ENCODE assay signal across 11 cellular contexts in genomic region chr1:110262846-110263631, GRCh38. TPM values are rescaled to one million over a fixed set of nuclear protein-coding genes. Genes with fewer than 3 reads are reported as not detected.
DNase-seq lines count a peak whose midpoint lies in the region; ATAC-seq and TF ChIP-seq lines count a peak whose summit lies in the region.
"Had no signal": no experiment of that assay in that cellular context is flagged by ENCODE, and none has a peak within 500 bp of the region (broad histone marks: within the 10 kb centered on the region; RNA-seq: fewer than 3 reads in every experiment).

No MANE protein-coding gene starts in this region.

- H3K36me3 ChIP-seq in ovary, result no peaks in the 10 kb centered on the region
- H3K36me3 ChIP-seq: ascending aorta, BLaER1 had no signal

- H3K27me3 Mint-ChIP-seq in activated naive CD8-positive, alpha-beta T cell treated with anti-CD3 and anti-CD28 coated beads, Interleukin-2, amount 10 ng/mL, durations not matched to agents 7 days and 5 days, result peaks cover 8% of the 10 kb centered on the region
- no peaks in the 10 kb centered on the region for H3K27me3 Mint-ChIP-seq in activated naive CD8-positive, alpha-beta T cell treated with anti-CD3 and anti-CD28 coated beads for 36 hours
- H3K27me3 Mint-ChIP-seq in activated CD8-positive, alpha-beta T cell treated with anti-CD3 and anti-CD28 coated beads for 36 hours, result no peaks in the 10 kb centered on the region

- peaks cover 3% of the 10 kb centered on the region for H3K4me1 Mint-ChIP-seq in activated naive CD8-positive, alpha-beta T cell treated with anti-CD3 and anti-CD28 coated beads, Interleukin-2, amount 10 ng/mL, durations not matched to agents 7 days and 5 days
- peaks cover 9% of the 10 kb centered on the region for H3K4me1 Mint-ChIP-seq in activated naive CD8-positive, alpha-beta T cell treated with anti-CD3 and anti-CD28 coated beads for 36 hours
- no peaks in the 10 kb centered on the region for H3K4me1 Mint-ChIP-seq in activated CD8-positive, alpha-beta T cell treated with anti-CD3 and anti-CD28 coated beads for 36 hours (ENCODE audit: low read depth)
- no peaks in the 10 kb centered on the region for H3K4me1 Mint-ChIP-seq in stimulated activated effector memory CD8-positive, alpha-beta T cell treated with anti-CD3 and anti-CD28 coated beads, Interleukin-12 subunit alpha, Interleukin-12 subunit beta, amount 100 ng/mL, for 72 hours

- H3K9me3 ChIP-seq in ovary, result no peaks in the 10 kb centered on the region
- H3K9me3 ChIP-seq: ascending aorta, BLaER1 had no signal

- no peaks in the 10 kb centered on the region for H3K27me3 ChIP-seq in ovary
- H3K27me3 ChIP-seq: ascending aorta, BLaER1 had no signal

- no peak for TF ChIP-seq EP300 in ovary (IDR thresholded peaks at IDR 0.05)

- no peaks in the 10 kb centered on the region for H3K36me3 Mint-ChIP-seq in activated naive CD8-positive, alpha-beta T cell treated with anti-CD3 and anti-CD28 coated beads, Interleukin-2, amount 10 ng/mL, durations not matched to agents 7 days and 5 days
- H3K36me3 Mint-ChIP-seq in activated naive CD8-positive, alpha-beta T cell treated with anti-CD3 and anti-CD28 coated beads for 36 hours, result no peaks in the 10 kb centered on the region
- no peaks in the 10 kb centered on the region for H3K36me3 Mint-ChIP-seq in activated CD8-positive, alpha-beta T cell treated with anti-CD3 and anti-CD28 coated beads for 36 hours (ENCODE audit: low read depth)
- H3K36me3 Mint-ChIP-seq in stimulated activated effector memory CD8-positive, alpha-beta T cell treated with anti-CD3 and anti-CD28 coated beads, Interleukin-12 subunit alpha, Interleukin-12 subunit beta, amount 100 ng/mL, for 72 hours, result no peaks in the 10 kb centered on the region

- POLR2A ChIA-PET in activated naive CD8-positive, alpha-beta T cell treated with anti-CD3 and anti-CD28 coated beads, Interleukin-2, amount 10 ng/mL, durations not matched to agents 7 days and 5 days (lab: Charles Lee), result no interaction called here
- POLR2A ChIA-PET in activated CD8-positive, alpha-beta T cell treated with anti-CD3 and anti-CD28 coated beads for 36 hours (lab: Charles Lee), result no interaction called here

- H3K4me3 ChIP-seq in ovary, result no peak overlapping the region
- H3K4me3 ChIP-seq: ascending aorta, BLaER1 had no signal

- CTCF ChIA-PET in activated CD8-positive, alpha-beta T cell treated with anti-CD3 and anti-CD28 coated beads for 36 hours (lab: Charles Lee), result interaction anchor here (1.1 to 2.8 kb wide), 2 partner anchors 55 to 66 kb away, joined by 4 to 11 read pairs; no protein-coding TSS in a partner anchor

- ATAC-seq in activated naive CD8-positive, alpha-beta T cell treated with anti-CD3 and anti-CD28 coated beads, Interleukin-2, amount 10 ng/mL, durations not matched to agents 7 days and 5 days (ENCODE audit: low read depth), result peak; percentile 66
- peak; percentile 83 for ATAC-seq in activated CD8-positive, alpha-beta T cell treated with anti-CD3 and anti-CD28 coated beads for 36 hours
- peak; percentile 82 for ATAC-seq in stimulated activated effector memory CD8-positive, alpha-beta T cell treated with anti-CD3 and anti-CD28 coated beads, Interleukin-12 subunit alpha, Interleukin-12 subunit beta, amount 100 ng/mL, for 72 hours
- ATAC-seq in GM19397 (IDR thresholded peaks at IDR 0.05; ENCODE audit: unreplicated experiment), result no peak
- no peak for ATAC-seq in GM21825 (IDR thresholded peaks at IDR 0.05; ENCODE audit: unreplicated experiment)
- ATAC-seq: right cardiac atrium had no signal

- in situ Hi-C loops in KBM-7 (cut with MboI; ENCODE audit: low pct_unique_long_range_greater_than_20kb, low sequenced_read_pairs), result no loop called here

- no peaks in the 10 kb centered on the region for H3K9me3 Mint-ChIP-seq in activated naive CD8-positive, alpha-beta T cell treated with anti-CD3 and anti-CD28 coated beads, Interleukin-2, amount 10 ng/mL, durations not matched to agents 7 days and 5 days
- no peaks in the 10 kb centered on the region for H3K9me3 Mint-ChIP-seq in activated naive CD8-positive, alpha-beta T cell treated with anti-CD3 and anti-CD28 coated beads for 36 hours
- H3K9me3 Mint-ChIP-seq in activated CD8-positive, alpha-beta T cell treated with anti-CD3 and anti-CD28 coated beads for 36 hours, result no peaks in the 10 kb centered on the region
- no peaks in the 10 kb centered on the region for H3K9me3 Mint-ChIP-seq in stimulated activated effector memory CD8-positive, alpha-beta T cell treated with anti-CD3 and anti-CD28 coated beads, Interleukin-12 subunit alpha, Interleukin-12 subunit beta, amount 100 ng/mL, for 72 hours

- no peak for TF ChIP-seq POLR2A in ovary (IDR thresholded peaks at IDR 0.05)

- intact Hi-C loops in activated CD8-positive, alpha-beta T cell treated with anti-CD3 and anti-CD28 coated beads for 36 hours (cut with micrococcal nuclease), result no loop called here
- intact Hi-C loops in ovary (cut with DNase I), result no loop called here

- no peak overlapping the region for H3K27ac Mint-ChIP-seq in activated naive CD8-positive, alpha-beta T cell treated with anti-CD3 and anti-CD28 coated beads, Interleukin-2, amount 10 ng/mL, durations not matched to agents 7 days and 5 days
- H3K27ac Mint-ChIP-seq in activated naive CD8-positive, alpha-beta T cell treated with anti-CD3 and anti-CD28 coated beads for 36 hours, result no peak overlapping the region
- no peak overlapping the region for H3K27ac Mint-ChIP-seq in activated CD8-positive, alpha-beta T cell treated with anti-CD3 and anti-CD28 coated beads for 36 hours
- no peak overlapping the region for H3K27ac Mint-ChIP-seq in stimulated activated effector memory CD8-positive, alpha-beta T cell treated with anti-CD3 and anti-CD28 coated beads, Interleukin-12 subunit alpha, Interleukin-12 subunit beta, amount 100 ng/mL, for 72 hours

- H3K4me3 Mint-ChIP-seq in activated naive CD8-positive, alpha-beta T cell treated with anti-CD3 and anti-CD28 coated beads, Interleukin-2, amount 10 ng/mL, durations not matched to agents 7 days and 5 days, result no peak overlapping the region
- no peak overlapping the region for H3K4me3 Mint-ChIP-seq in activated naive CD8-positive, alpha-beta T cell treated with anti-CD3 and anti-CD28 coated beads for 36 hours
- no peak overlapping the region for H3K4me3 Mint-ChIP-seq in activated CD8-positive, alpha-beta T cell treated with anti-CD3 and anti-CD28 coated beads for 36 hours
- H3K4me3 Mint-ChIP-seq in stimulated activated effector memory CD8-positive, alpha-beta T cell treated with anti-CD3 and anti-CD28 coated beads, Interleukin-12 subunit alpha, Interleukin-12 subunit beta, amount 100 ng/mL, for 72 hours, result no peak overlapping the region

- H3K27ac ChIP-seq in ovary, result no peak overlapping the region
- H3K27ac ChIP-seq: ascending aorta, BLaER1 had no signal

- DNase-seq in activated naive CD8-positive, alpha-beta T cell treated with anti-CD3 and anti-CD28 coated beads, Interleukin-2, amount 10 ng/mL, durations not matched to agents 7 days and 5 days, result no peak
- no peak for DNase-seq in activated naive CD8-positive, alpha-beta T cell treated with anti-CD3 and anti-CD28 coated beads for 36 hours
- DNase-seq in KBM-7 (peak; percentile 12), ovary (no peak)
- peak; percentile 43 for DNase-seq in activated CD8-positive, alpha-beta T cell treated with anti-CD3 and anti-CD28 coated beads for 36 hours
- no peak for DNase-seq in stimulated activated effector memory CD8-positive, alpha-beta T cell treated with anti-CD3 and anti-CD28 coated beads, Interleukin-12 subunit alpha, Interleukin-12 subunit beta, amount 100 ng/mL, for 72 hours (ENCODE audit: low spot score in 2 of 2)
- DNase-seq: right cardiac atrium had no signal

- WGBS in ovary, 3 donors, result 71 to 80% (median 80%) methylated on average over 9 of the region's 9 CpGs

- TF ChIP-seq CTCF in activated CD8-positive, alpha-beta T cell treated with anti-CD3 and anti-CD28 coated beads for 36 hours (IDR thresholded peaks at IDR 0.05), result no peak
- TF ChIP-seq CTCF in ovary (IDR thresholded peaks at IDR 0.05), result no peak

- H3K4me1 ChIP-seq in ovary (ENCODE audit: insufficient read depth), result peaks cover 1% of the 10 kb centered on the region
- H3K4me1 ChIP-seq: ascending aorta, BLaER1 had no signal

RNA-seq across cellular contexts. Expression of gene KCNC4, which starts 52.9 kb away (rescaled TPM):
- total RNA-seq in activated naive CD8-positive, alpha-beta T cell treated with anti-CD3 and anti-CD28 coated beads, Interleukin-2, amount 10 ng/mL, durations not matched to agents 7 days and 5 days, result 1 to 10 TPM; 8.9 to 9.0 TPM
- 1 to 10 TPM; 6.9 to 8.0 TPM for total RNA-seq in activated naive CD8-positive, alpha-beta T cell treated with anti-CD3 and anti-CD28 coated beads for 36 hours
- total RNA-seq in activated CD8-positive, alpha-beta T cell treated with anti-CD3 and anti-CD28 coated beads for 36 hours, result 10 to 100 TPM; 10.7 to 12.2 TPM
- total RNA-seq in ovary, result 10 to 100 TPM in 5 of 7 donors, 1 to 10 TPM in 2; 5.5 to 18.0 (median 14.2) TPM
- polyA plus RNA-seq in ovary, result 1 to 10 TPM; 3.2 to 5.0 TPM

Comparison
In these comparisons a context has a peak if more than half of its experiments do, and no peak if none do; other contexts are left out.
1. ATAC-seq: peak in activated naive CD8-positive, alpha-beta T cell treated with anti-CD3 and anti-CD28 coated beads, Interleukin-2, amount 10 ng/mL, durations not matched to agents 7 days and 5 days (single experiment), activated CD8-positive, alpha-beta T cell treated with anti-CD3 and anti-CD28 coated beads for 36 hours (single experiment) and stimulated activated effector memory CD8-positive, alpha-beta T cell treated with anti-CD3 and anti-CD28 coated beads, Interleukin-12 subunit alpha, Interleukin-12 subunit beta, amount 100 ng/mL, for 72 hours (single experiment); none in GM19397 (single experiment) and GM21825 (single experiment).
2. DNase-seq: peak in KBM-7 (single experiment) and activated CD8-positive, alpha-beta T cell treated with anti-CD3 and anti-CD28 coated beads for 36 hours (single experiment); none in activated naive CD8-positive, alpha-beta T cell treated with anti-CD3 and anti-CD28 coated beads, Interleukin-2, amount 10 ng/mL, durations not matched to agents 7 days and 5 days (single experiment), activated naive CD8-positive, alpha-beta T cell treated with anti-CD3 and anti-CD28 coated beads for 36 hours (single experiment), stimulated activated effector memory CD8-positive, alpha-beta T cell treated with anti-CD3 and anti-CD28 coated beads, Interleukin-12 subunit alpha, Interleukin-12 subunit beta, amount 100 ng/mL, for 72 hours (0 of 2) and ovary (0 of 5).